In genomic region chr7:1383398-1384112, GRCh38 we compare ENCODE assay signal across 30 cellular contexts.
"Had no signal": no experiment of that assay in that cellular context is flagged by ENCODE, and none has a peak within 500 bp of the region (broad histone marks: within the 10 kb centered on the region; RNA-seq: fewer than 3 reads in every experiment).

No MANE protein-coding gene starts in this region.

- H3K36me3 ChIP-seq: brain microvascular endothelial cell, MG63, Peyer's patch had no signal

- H3K9me3 ChIP-seq: MG63, Peyer's patch had no signal

- H3K27me3 ChIP-seq: Peyer's patch had no signal

- H3K4me3 ChIP-seq: MG63, Peyer's patch had no signal

- H3K27ac ChIP-seq: brain microvascular endothelial cell, Peyer's patch had no signal

- FAIRE-seq: TTC549 had no signal

- ATAC-seq: activated CD8-positive, alpha-beta T cell treated with anti-CD3 and anti-CD28 coated beads for 36 hours; activated T-cell treated with anti-CD3 and anti-CD28 coated beads, Interleukin-2, amount 50 U/mL, for 72 hours; activated T-helper 17 cell treated with anti-CD3 and anti-CD28 coated beads, Interleukin-2, amount 50 U/mL, for 72 hours; PC-3 had no signal

- DNase-seq: activated CD4-positive, alpha-beta T cell treated with anti-CD3 and anti-CD28 coated beads, Interleukin-2, amount 10 ng/mL, durations not matched to agents 24 days and 14 days; activated CD4-positive, alpha-beta T cell treated with anti-CD3 and anti-CD28 coated beads, Interleukin-2, amount 50 U/mL, for 4 hours; activated CD8-positive, alpha-beta T cell treated with anti-CD3 and anti-CD28 coated beads for 36 hours; activated effector memory CD4-positive, alpha-beta T cell treated with anti-CD3 and anti-CD28 coated beads, Interleukin-2, amount 50 U/mL, for 16 hours; activated naive CD4-positive, alpha-beta T cell; activated naive CD4-positive, alpha-beta T cell treated with anti-CD3 and anti-CD28 coated beads, Interleukin-2, amount 50 U/mL, for 16 hours; activated naive CD8-positive, alpha-beta T cell treated with anti-CD3 and anti-CD28 coated beads for 36 hours; activated T-cell treated with anti-CD3 and anti-CD28 coated beads, Interleukin-2, amount 50 U/mL, for 1 hour; activated T-cell treated with anti-CD3 and anti-CD28 coated beads, Interleukin-2, amount 50 U/mL, for 72 hours; amniotic stem cell; aorta; brain microvascular endothelial cell; central memory CD4-positive, alpha-beta T cell; Kasumi-1; MG63; NCI-H1048; NCI-H1105 treated with DMSO at 0.1 percent for 48 hours; NCI-H1436; NCI-H1694; NCI-H1930; NCI-H345; NCI-H524 treated with DMSO at 0.1 percent for 48 hours; NCI-H748 treated with DMSO at 0.1 percent for 48 hours; NK-92 treated with Interleukin-12 subunit alpha and Interleukin-12 subunit beta, amount 100 ng/mL, for 24 hours; PC-3; Peyer's patch; RPMI8226; SIG-M5 had no signal

- H3K4me1 ChIP-seq: Peyer's patch had no signal
